In genomic region chr19:18282788-18283141, GRCh38 we compare ENCODE assay signal across 9 cellular contexts. TPM values are rescaled to one million over a fixed set of nuclear protein-coding genes. Genes with fewer than 3 reads are reported as not detected.
A peak's percentile ranks its signal among the peaks of the same experiment; 100 is the strongest.
DNase-seq lines count a peak whose midpoint lies in the region; ATAC-seq, FAIRE-seq and TF ChIP-seq lines count a peak whose summit lies in the region.
"Had no signal": no experiment of that assay in that cellular context is flagged by ENCODE, and none has a peak within 500 bp of the region (broad histone marks: within the 10 kb centered on the region; RNA-seq: fewer than 3 reads in every experiment).

No MANE protein-coding gene starts in this region.

- H3K18ac ChIP-seq in H1 (ENCODE audit: extremely low read depth, low read length): peak overlapping the region; percentile 96; the same call in 1 of the 2 replicates

- H2AK5ac ChIP-seq in H1 (ENCODE audit: low read depth, low read length): peak overlapping the region; percentile 99

- no peak for FAIRE-seq in H1 (lab: Jason Lieb, UNC)
- FAIRE-seq: endometrium had no signal

- 0 out of 2 replicates have a peak overlapping the region, but pooled peaks have one; percentile 72 for H2BK20ac ChIP-seq in H1 (ENCODE audit: low read length)

- H3K56ac ChIP-seq in H1 (replicated peaks; ENCODE audit: insufficient read length, low read depth, low read length): no peak overlapping the region

- peak overlapping the region; percentile 72 to 81 for H3K4me2 ChIP-seq in H1 (ENCODE audit: insufficient read depth in 1 of 2, low read depth in 2 of 2, low read length in 2 of 2)

- POLR2A ChIA-PET in H1 (lab: Charles Lee; ENCODE audit: partially characterized antibody): interaction anchor here (0.6 to 10.3 kb wide), 17 partner anchors 8 to 149 kb away, joined by 3 to 237 read pairs (median 38); partner anchors contain the start of genes IQCN, LRRC25, LSM4 and MPV17L2

- H3K79me2 ChIP-seq in H1 (ENCODE audit: control insufficient read depth in 1 of 2, insufficient read depth in 2 of 2, low read length in 2 of 2): peaks cover 0 to 26% of the 10 kb centered on the region in 2 experiments; a peak in 3 of 4 replicates

- TF ChIP-seq RAD21 in H1 (IDR thresholded peaks at IDR 0.05 in 1 of 2, conservative IDR thresholded peaks at IDR 0.05 in 1 of 2; ENCODE audit: low read depth in 2 of 2, low read length in 2 of 2): no peak

- H3K9ac ChIP-seq in H1 (replicated peaks in 1 of 4; ENCODE audit: extremely low read depth in 1 of 4, low read depth in 3 of 4, low read length in 3 of 4): peak overlapping the region in 3 of 4 experiments; percentile 48 to 94 (median 86); a peak in 3 of 7 replicates

- H3K27ac ChIP-seq in H1 (ENCODE audit: low read depth, low read length): peak overlapping the region; percentile 95

- H4K8ac ChIP-seq in H1 (ENCODE audit: extremely low read depth, insufficient read depth, low read length): no peak overlapping the region

- H3K27me3 ChIP-seq in H1 (replicated peaks in 1 of 4; ENCODE audit: control insufficient read depth in 3 of 4, extremely low read depth in 1 of 4, insufficient read depth in 3 of 4, low read length in 3 of 4): peaks cover 0 to 6% (median 0%) of the 10 kb centered on the region in 4 experiments; a peak in 3 of 7 replicates

- peak overlapping the region; percentile 89 for H2BK15ac ChIP-seq in H1 (ENCODE audit: low read length)

- DNase-seq in GM12865 (ENCODE audit: low read depth) (peak; percentile 60), H1 (ENCODE audit: low read depth in 1 of 2, low spot score in 2 of 2) (no peak), pons (ENCODE audit: low spot score) (peak; percentile 26), medulla oblongata (ENCODE audit: extremely low spot score) (no peak), AG08396 (ENCODE audit: low spot score) (no peak)

- peaks cover 17% of the 10 kb centered on the region for H3K23me2 ChIP-seq in H1 (ENCODE audit: low read depth, low read length)

- no peak overlapping the region for H2BK120ac ChIP-seq in H1 (replicated peaks; ENCODE audit: low read depth, low read length)

- peaks cover 4 to 22% (median 10%) of the 10 kb centered on the region in 4 experiments; a peak in 6 of 7 replicates for H3K4me1 ChIP-seq in H1 (replicated peaks in 1 of 4; ENCODE audit: control insufficient read depth in 3 of 4, insufficient read depth in 4 of 4, low read length in 3 of 4)

- H4K20me1 ChIP-seq in H1 (replicated peaks in 1 of 2; ENCODE audit: control insufficient read depth in 1 of 2, insufficient read depth in 2 of 2, low read length in 2 of 2): peaks cover 9 to 16% of the 10 kb centered on the region in 2 experiments

- peak overlapping the region; percentile 99 for H2BK12ac ChIP-seq in H1 (ENCODE audit: low read depth, low read length)

- no peak for TF ChIP-seq CTCF in GM12865 (IDR thresholded peaks at IDR 0.05; ENCODE audit: insufficient read depth, low read depth, low read length, missing control alignments)
- no peak for TF ChIP-seq CTCF in H1 (IDR thresholded peaks at IDR 0.05; ENCODE audit: control extremely low read depth in 1 of 3, insufficient read depth in 1 of 3, low read depth in 1 of 3, low read length in 3 of 3)

- H3K23ac ChIP-seq in H1 (ENCODE audit: insufficient read length): no peak overlapping the region

- TF ChIP-seq POLR2A in Raji (IDR thresholded peaks at IDR 0.05; ENCODE audit: insufficient read depth, low read depth, low read length) (peak; percentile 37; the same call in 1 of the 2 replicates), H1 (IDR thresholded peaks at IDR 0.05; ENCODE audit: control extremely low read depth in 1 of 2, low read depth in 2 of 2, low read length in 2 of 2) (no peak)

- no peaks in the 10 kb centered on the region for H3K9me3 ChIP-seq in H1 (ENCODE audit: insufficient read depth in 2 of 2, low read depth in 1 of 2, low read length in 1 of 2)

- CTCF ChIA-PET in H1 (lab: Charles Lee; ENCODE audit: partially characterized antibody): interaction anchor here (6.0 to 13.6 kb wide), 3 partner anchors 10 to 45 kb away, joined by 52 to 242 read pairs (median 179); partner anchors contain the start of gene LSM4

- no peak overlapping the region for H3K14ac ChIP-seq in H1 (ENCODE audit: insufficient read length)

- peak overlapping the region; percentile 17 for H4K91ac ChIP-seq in H1 (replicated peaks; ENCODE audit: insufficient read length, low read length)

- 91% methylated on average over 4 of the region's 4 CpGs; no CpG with 5 or more reads in 1 of the 2 experiments for WGBS in H1 (ENCODE audit: extremely low coverage in 1 of 2, insufficient coverage in 1 of 2, insufficient read length in 1 of 2, insufficient replicate concordance in 2 of 2, low coverage in 1 of 2, low lambda C conversion rate in 2 of 2, missing lambda C conversion rate in 1 of 2), 2 experiments

- peaks cover 0 to 5% (median 3%) of the 10 kb centered on the region in 4 experiments; a peak in 3 of 8 replicates for H3K36me3 ChIP-seq in H1 (ENCODE audit: control insufficient read depth in 2 of 4, insufficient read depth in 4 of 4, low read length in 3 of 4)

- H3K4ac ChIP-seq in H1 (replicated peaks; ENCODE audit: insufficient read length, low read depth, low read length): peak overlapping the region; percentile 22

- H3K79me1 ChIP-seq in H1 (ENCODE audit: low read depth, low read length): peaks cover 13% of the 10 kb centered on the region; the same call in 1 of the 2 replicates

- peak overlapping the region; percentile 99 for H2BK5ac ChIP-seq in H1 (ENCODE audit: low read depth, low read length)

- no peak for TF ChIP-seq EP300 in H1 (IDR thresholded peaks at IDR 0.05; ENCODE audit: borderline replicate concordance in 1 of 2, low read depth in 2 of 2, low read length in 2 of 2)

- ATAC-seq in GM19467 (IDR thresholded peaks at IDR 0.05; ENCODE audit: unreplicated experiment): no peak
- ATAC-seq in GM18517 (IDR thresholded peaks at IDR 0.05; ENCODE audit: unreplicated experiment): no peak

- no peak overlapping the region for H2AFZ ChIP-seq in H1 (ENCODE audit: low read length)

- H3K4me3 ChIP-seq in GM12865 (ENCODE audit: low read depth, low read length) (peak overlapping the region; percentile 76), H1 (ENCODE audit: extremely low read depth in 1 of 4, insufficient read depth in 2 of 4, low read depth in 3 of 4, low read length in 4 of 4) (peak overlapping the region; percentile 39 to 76 (median 59); a peak in 7 of 8 replicates)

- H4K5ac ChIP-seq in H1 (ENCODE audit: insufficient read length, low read depth, low read length): peak overlapping the region; percentile 61

TF ChIP-seq in H1, 55 proteins besides CTCF, POLR2A, EP300 and RAD21 (continues in another document):
- peak; percentile 97 for TF ChIP-seq KDM1A (IDR thresholded peaks at IDR 0.05; ENCODE audit: borderline replicate concordance, low read length)

RNA-seq across cellular contexts. Expression of gene JUND, which starts 1.3 kb away (rescaled TPM):
- 77.5 and 95.8 TPM in 2 replicates for total RNA-seq in H1 (2021; fragmentation: NEBNext Ultra II Directional; extraction: Animal tissue kit (Norgen Biotek cat#: 25700))
- polyA plus RNA-seq in H1 (2011; rRNA removed): 54.0 and 64.4 TPM in 2 replicates
- 88.8 TPM for polyA plus RNA-seq in H1 (2011; cell fraction: cytosol; rRNA removed)
- 97.7 TPM for polyA plus RNA-seq in H1 (2011; cell fraction: nucleus; rRNA removed)
- 15.6 to 62.2 TPM (median 61.4 TPM) in 4 replicates for polyA plus RNA-seq in H1 (2012, experiment 1 of 2)
- 20.8 TPM for polyA plus RNA-seq in H1 (2012, experiment 2 of 2)
- 45.5 TPM for polyA plus RNA-seq in H1 (2013, experiment 1 of 2)
- polyA plus RNA-seq in H1 (2013, experiment 2 of 2): 50.7 TPM
- 21.2 and 23.0 TPM in 2 replicates for polyA minus RNA-seq in H1 (2011; rRNA and poly(A)+ RNA removed)
- polyA minus RNA-seq in H1 (2011; cell fraction: cytosol; rRNA and poly(A)+ RNA removed): 115 TPM
- polyA minus RNA-seq in H1 (2011; cell fraction: nucleus; rRNA and poly(A)+ RNA removed): 188 TPM

RNA-seq across cellular contexts. Expression of gene IQCN, which starts 8.5 kb away (rescaled TPM):
- 0.31 and 1.0 TPM in 2 replicates for total RNA-seq in H1 (2021; fragmentation: NEBNext Ultra II Directional; extraction: Animal tissue kit (Norgen Biotek cat#: 25700))
- polyA plus RNA-seq in H1 (2011; rRNA removed): 0.36 and 0.82 TPM in 2 replicates
- 0.45 TPM for polyA plus RNA-seq in H1 (2011; cell fraction: cytosol; rRNA removed)
- polyA plus RNA-seq in H1 (2011; cell fraction: nucleus; rRNA removed): 4.0 TPM
- 0.22 to 0.46 TPM (median 0.31 TPM) in 4 replicates for polyA plus RNA-seq in H1 (2012, experiment 1 of 2)
- 0.18 TPM for polyA plus RNA-seq in H1 (2012, experiment 2 of 2)
- polyA plus RNA-seq in H1 (2013, experiment 1 of 2): 0.12 TPM
- 0.15 TPM for polyA plus RNA-seq in H1 (2013, experiment 2 of 2)
- 0.98 and 1.9 TPM in 2 replicates for polyA minus RNA-seq in H1 (2011; rRNA and poly(A)+ RNA removed)
- polyA minus RNA-seq in H1 (2011; cell fraction: cytosol; rRNA and poly(A)+ RNA removed): 0.51 TPM
- 3.5 TPM for polyA minus RNA-seq in H1 (2011; cell fraction: nucleus; rRNA and poly(A)+ RNA removed)

RNA-seq across cellular contexts. Expression of gene LSM4, which starts 40.1 kb away (rescaled TPM):
- total RNA-seq in H1 (2021; fragmentation: NEBNext Ultra II Directional; extraction: Animal tissue kit (Norgen Biotek cat#: 25700)): 319 and 344 TPM in 2 replicates
- polyA plus RNA-seq in H1 (2011; rRNA removed): 302 and 380 TPM in 2 replicates
- 472 TPM for polyA plus RNA-seq in H1 (2011; cell fraction: cytosol; rRNA removed)
- polyA plus RNA-seq in H1 (2011; cell fraction: nucleus; rRNA removed): 307 TPM
- 245 to 329 TPM (median 314 TPM) in 4 replicates for polyA plus RNA-seq in H1 (2012, experiment 1 of 2)
- polyA plus RNA-seq in H1 (2012, experiment 2 of 2): 316 TPM
- 312 TPM for polyA plus RNA-seq in H1 (2013, experiment 1 of 2)
- 316 TPM for polyA plus RNA-seq in H1 (2013, experiment 2 of 2)
- polyA minus RNA-seq in H1 (2011; rRNA and poly(A)+ RNA removed): 47.1 and 48.2 TPM in 2 replicates
- 90.1 TPM for polyA minus RNA-seq in H1 (2011; cell fraction: cytosol; rRNA and poly(A)+ RNA removed)
- 101 TPM for polyA minus RNA-seq in H1 (2011; cell fraction: nucleus; rRNA and poly(A)+ RNA removed)

RNA-seq across cellular contexts. Expression of gene PDE4C, which starts 56.5 kb away (rescaled TPM):
- 2.3 and 2.7 TPM in 2 replicates for total RNA-seq in H1 (2021; fragmentation: NEBNext Ultra II Directional; extraction: Animal tissue kit (Norgen Biotek cat#: 25700))
- polyA plus RNA-seq in H1 (2011; rRNA removed): 3.1 and 3.7 TPM in 2 replicates
- 4.7 TPM for polyA plus RNA-seq in H1 (2011; cell fraction: cytosol; rRNA removed)
- 10.8 TPM for polyA plus RNA-seq in H1 (2011; cell fraction: nucleus; rRNA removed)
- 1.8 to 3.1 TPM (median 2.3 TPM) in 4 replicates for polyA plus RNA-seq in H1 (2012, experiment 1 of 2)
- polyA plus RNA-seq in H1 (2012, experiment 2 of 2): 1.1 TPM
- 0.71 TPM for polyA plus RNA-seq in H1 (2013, experiment 1 of 2)
- 0.85 TPM for polyA plus RNA-seq in H1 (2013, experiment 2 of 2)
- 2.6 and 5.2 TPM in 2 replicates for polyA minus RNA-seq in H1 (2011; rRNA and poly(A)+ RNA removed)
- polyA minus RNA-seq in H1 (2011; cell fraction: cytosol; rRNA and poly(A)+ RNA removed): 3.2 TPM
- 8.1 TPM for polyA minus RNA-seq in H1 (2011; cell fraction: nucleus; rRNA and poly(A)+ RNA removed)

RNA-seq across cellular contexts. Expression of gene PGPEP1, which starts 57.6 kb away (rescaled TPM):
- 33.2 and 33.4 TPM in 2 replicates for total RNA-seq in H1 (2021; fragmentation: NEBNext Ultra II Directional; extraction: Animal tissue kit (Norgen Biotek cat#: 25700))
- polyA plus RNA-seq in H1 (2011; rRNA removed): 16.6 and 17.0 TPM in 2 replicates
- 19.4 TPM for polyA plus RNA-seq in H1 (2011; cell fraction: cytosol; rRNA removed)
- polyA plus RNA-seq in H1 (2011; cell fraction: nucleus; rRNA removed): 29.1 TPM
- 21.0 to 25.1 TPM (median 23.6 TPM) in 4 replicates for polyA plus RNA-seq in H1 (2012, experiment 1 of 2)
- 19.1 TPM for polyA plus RNA-seq in H1 (2012, experiment 2 of 2)
- 41.9 TPM for polyA plus RNA-seq in H1 (2013, experiment 1 of 2)
- polyA plus RNA-seq in H1 (2013, experiment 2 of 2): 41.8 TPM
- polyA minus RNA-seq in H1 (2011; rRNA and poly(A)+ RNA removed): 58.5 and 73.6 TPM in 2 replicates
- polyA minus RNA-seq in H1 (2011; cell fraction: cytosol; rRNA and poly(A)+ RNA removed): 23.0 TPM
- polyA minus RNA-seq in H1 (2011; cell fraction: nucleus; rRNA and poly(A)+ RNA removed): 27.0 TPM

Comparison
In these comparisons a context has a peak if more than half of its experiments do, and no peak if none do; other contexts are left out.
1. DNase-seq: peak in GM12865 (single experiment) and pons (single experiment); none in H1 (0 of 2), medulla oblongata (single experiment) and AG08396 (single experiment).